Comparison of ENCODE assay signal across 20 cellular contexts in genomic region chr7:114183311-114184105, GRCh38.
DNase-seq lines count a peak whose midpoint lies in the region; ATAC-seq, FAIRE-seq and TF ChIP-seq lines count a peak whose summit lies in the region.
"Had no signal": no experiment of that assay in that cellular context is flagged by ENCODE, and none has a peak within 500 bp of the region (broad histone marks: within the 10 kb centered on the region; RNA-seq: fewer than 3 reads in every experiment).

No MANE protein-coding gene starts in this region.

- DNase-seq in Right ventricle myocardium superior (no peak), cardiac septum (ENCODE audit: low spot score) (no peak), bronchial epithelial cell (ENCODE audit: low read depth) (peak; percentile 81), frontal cortex (ENCODE audit: low spot score in 2 of 2) (no peak), omental fat pad (ENCODE audit: low spot score) (no peak)
- DNase-seq: CD4-positive, alpha-beta T cell; COR-L47; DND-41; H7; KG1; NCI-H1694; NCI-H2081 treated with DMSO at 0.1 percent for 48 hours; NCI-H2171 treated with DMSO at 0.1 percent for 48 hours; NCI-H526; SIG-M5; T-helper 1 cell had no signal

- no peaks in the 10 kb centered on the region for H3K27me3 ChIP-seq in bronchial epithelial cell (ENCODE audit: control insufficient read depth, insufficient read depth, low read length)
- H3K27me3 ChIP-seq: BLaER1 had no signal

- no peaks in the 10 kb centered on the region for H3K36me3 ChIP-seq in bronchial epithelial cell (ENCODE audit: control insufficient read depth, insufficient read depth, low read length)
- H3K36me3 ChIP-seq: BLaER1 had no signal

- ATAC-seq in Right ventricle myocardium superior (ENCODE audit: poor library complexity) (peak; percentile 65), HG03025 (IDR thresholded peaks at IDR 0.05; ENCODE audit: low FRiP score, unreplicated experiment) (no peak), HG02840 (IDR thresholded peaks at IDR 0.05; ENCODE audit: low FRiP score, unreplicated experiment) (no peak), omental fat pad (ENCODE audit: low FRiP score) (no peak)
- ATAC-seq: GM12878 had no signal

- no peak overlapping the region for H3K4me3 ChIP-seq in bronchial epithelial cell (ENCODE audit: low read depth, low read length)
- H3K4me3 ChIP-seq: BLaER1, GM12878 had no signal

- intact Hi-C loops in Right ventricle myocardium superior (cut with DNase I), result no loop called here
- intact Hi-C loops in cardiac septum (cut with DNase I), result no loop called here

- TF ChIP-seq CTCF in bronchial epithelial cell (IDR thresholded peaks at IDR 0.05; ENCODE audit: insufficient read depth, low read length, severe bottlenecking), result no peak
- no peak for TF ChIP-seq CTCF in omental fat pad (IDR thresholded peaks at IDR 0.05)

- FAIRE-seq in bronchial epithelial cell (lab: Jason Lieb, UNC), result no peak
- peak; percentile 44 for FAIRE-seq in frontal cortex (lab: Jason Lieb, UNC)
- FAIRE-seq: GM12878 had no signal
